In genomic region chr5:6736524-6737042, GRCh38 we compare ENCODE assay signal across 11 cellular contexts. TPM values are rescaled to one million over a fixed set of nuclear protein-coding genes. Genes with fewer than 3 reads are reported as not detected.
DNase-seq lines count a peak whose midpoint lies in the region; ATAC-seq and TF ChIP-seq lines count a peak whose summit lies in the region.
"Had no signal": no experiment of that assay in that cellular context is flagged by ENCODE, and none has a peak within 500 bp of the region (broad histone marks: within the 10 kb centered on the region; RNA-seq: fewer than 3 reads in every experiment).

No MANE protein-coding gene starts in this region.

- no peak for DNase-seq in stimulated activated naive CD8-positive, alpha-beta T cell treated with anti-CD3 and anti-CD28 coated beads, Interleukin-15, Interleukin-2, amounts not matched to agents 100 U/mL and 50 U/mL, for 24 hours
- DNase-seq in OCI-LY7 (ENCODE audit: low spot score) (no peak), left lobe of liver (ENCODE audit: low spot score) (no peak), AG08395 (ENCODE audit: low spot score) (no peak), NOMO-1 (lab: John Stamatoyannopoulos, UW; ENCODE audit: unreplicated experiment in 2 of 2) (no peak), foreskin keratinocyte (no peak), GM10266 (ENCODE audit: extremely low spot score) (no peak)
- DNase-seq: BE2C had no signal

- POLR2A ChIA-PET in OCI-LY7 (lab: Charles Lee) = interaction anchor here (0.9 to 1.5 kb wide), 2 partner anchors 9 to 19 kb away, joined by 3 to 5 read pairs; no protein-coding TSS in a partner anchor

- H3K4me3 Mint-ChIP-seq in stimulated activated naive CD8-positive, alpha-beta T cell treated with anti-CD3 and anti-CD28 coated beads, Interleukin-15, Interleukin-2, amounts not matched to agents 100 ng/mL and 50 ng/mL, for 24 hours = peak overlapping the region; percentile 47

- no peak for TF ChIP-seq CTCF in OCI-LY7 (conservative IDR thresholded peaks at IDR 0.05; ENCODE audit: low read length)
- TF ChIP-seq CTCF in foreskin keratinocyte (conservative IDR thresholded peaks at IDR 0.05) = no peak
- TF ChIP-seq CTCF in GM10266 (IDR thresholded peaks at IDR 0.05; ENCODE audit: control insufficient read depth, insufficient read depth, low read depth, missing control alignments) = no peak

- H3K9me3 Mint-ChIP-seq in stimulated activated naive CD8-positive, alpha-beta T cell treated with anti-CD3 and anti-CD28 coated beads, Interleukin-15, Interleukin-2, amounts not matched to agents 100 ng/mL and 50 ng/mL, for 24 hours = no peaks in the 10 kb centered on the region

- peaks cover 68% of the 10 kb centered on the region for H3K36me3 ChIP-seq in OCI-LY7 (ENCODE audit: insufficient read depth, low read length)

- H3K4me1 Mint-ChIP-seq in stimulated activated naive CD8-positive, alpha-beta T cell treated with anti-CD3 and anti-CD28 coated beads, Interleukin-15, Interleukin-2, amounts not matched to agents 100 ng/mL and 50 ng/mL, for 24 hours (ENCODE audit: low read depth) = peaks cover 68% of the 10 kb centered on the region

- intact Hi-C loops in OCI-LY7 (cut with micrococcal nuclease; ENCODE audit: unreplicated experiment) = loop anchor here (10.0 kb wide), 1 partner anchor 552 kb away; no protein-coding TSS in a partner anchor

- peak overlapping the region; percentile 92 for H3K27ac Mint-ChIP-seq in stimulated activated naive CD8-positive, alpha-beta T cell treated with anti-CD3 and anti-CD28 coated beads, Interleukin-15, Interleukin-2, amounts not matched to agents 100 ng/mL and 50 ng/mL, for 24 hours

- H3K27me3 ChIP-seq in foreskin keratinocyte = no peaks in the 10 kb centered on the region
- H3K27me3 ChIP-seq: BE2C, esophagus muscularis mucosa had no signal

- peak overlapping the region; percentile 56 for H3K4me2 ChIP-seq in OCI-LY7 (ENCODE audit: low read length)

- H3K4me1 ChIP-seq in OCI-LY7 (ENCODE audit: insufficient read depth, low read length, poor library complexity, severe bottlenecking) = peaks cover 36% of the 10 kb centered on the region
- peaks cover 13% of the 10 kb centered on the region for H3K4me1 ChIP-seq in foreskin keratinocyte

- no TSS peak for BruUV-seq in OCI-LY7 (replicated peaks; lab: Mats Ljungman, UMichigan)

- peaks cover 54% of the 10 kb centered on the region for H3K79me2 ChIP-seq in OCI-LY7 (ENCODE audit: insufficient read depth, low read depth, low read length)

- no peaks in the 10 kb centered on the region for H3K27me3 Mint-ChIP-seq in stimulated activated naive CD8-positive, alpha-beta T cell treated with anti-CD3 and anti-CD28 coated beads, Interleukin-15, Interleukin-2, amounts not matched to agents 100 ng/mL and 50 ng/mL, for 24 hours

- H3K9me2 ChIP-seq in OCI-LY7 (ENCODE audit: insufficient read depth, low read length) = no peaks in the 10 kb centered on the region

- H3K4me3 ChIP-seq in OCI-LY7 (ENCODE audit: low read depth, low read length, poor library complexity, severe bottlenecking) = no peak overlapping the region
- H3K4me3 ChIP-seq: esophagus muscularis mucosa had no signal

- CTCF ChIA-PET in OCI-LY7 (lab: Charles Lee; ENCODE audit: unreplicated experiment) = interaction anchor here (0.6 to 1.5 kb wide), 2 partner anchors 9 to 113 kb away, joined by 3 to 4 read pairs; no protein-coding TSS in a partner anchor

- H4K20me1 ChIP-seq in OCI-LY7 (ENCODE audit: insufficient read depth, low read length) = peaks cover 12% of the 10 kb centered on the region; the same call in 1 of the 2 replicates

- peaks cover 53% of the 10 kb centered on the region for H3K36me3 Mint-ChIP-seq in stimulated activated naive CD8-positive, alpha-beta T cell treated with anti-CD3 and anti-CD28 coated beads, Interleukin-15, Interleukin-2, amounts not matched to agents 100 ng/mL and 50 ng/mL, for 24 hours (ENCODE audit: low read depth)

- no peak for ATAC-seq in stimulated activated naive CD8-positive, alpha-beta T cell treated with anti-CD3 and anti-CD28 coated beads, Interleukin-15, Interleukin-2, amounts not matched to agents 100 U/mL and 50 U/mL, for 24 hours
- peak; percentile 21 for ATAC-seq in left lobe of liver
- no peak for ATAC-seq in foreskin keratinocyte
- ATAC-seq: HCT116 had no signal

- no peaks in the 10 kb centered on the region for H3K9me3 ChIP-seq in OCI-LY7 (ENCODE audit: low read length)
- H3K9me3 ChIP-seq: BE2C, esophagus muscularis mucosa had no signal

- H2AFZ ChIP-seq in OCI-LY7 (ENCODE audit: low read length) = no peak overlapping the region

- peak overlapping the region; percentile 11 for H3K27ac ChIP-seq in OCI-LY7 (ENCODE audit: low read depth, low read length, poor library complexity, severe bottlenecking)
- no peak overlapping the region for H3K27ac ChIP-seq in foreskin keratinocyte
- H3K27ac ChIP-seq: esophagus muscularis mucosa had no signal

RNA-seq across cellular contexts. Expression of gene TENT4A, which starts 23.4 kb away (rescaled TPM):
- total RNA-seq in OCI-LY7 (2014; rRNA removed; shearing (Covaris generic)) = 39.0 and 41.1 TPM in 2 replicates
- 46.1 and 53.5 TPM in 2 replicates for total RNA-seq in OCI-LY7 (2022)
- 14.3 TPM for total RNA-seq in left lobe of liver
- total RNA-seq in foreskin keratinocyte = 14.9 and 20.9 TPM in 2 replicates
- 5.3 and 6.8 TPM in 2 replicates for polyA plus RNA-seq in foreskin keratinocyte
